ENCODE assay signal across 12 cellular contexts in genomic region chr10:132848306-132848705, GRCh38.
A peak's percentile ranks its signal among the peaks of the same experiment; 100 is the strongest.
DNase-seq lines count a peak whose midpoint lies in the region; ATAC-seq and TF ChIP-seq lines count a peak whose summit lies in the region.
"Had no signal": no experiment of that assay in that cellular context is flagged by ENCODE, and none has a peak within 500 bp of the region (broad histone marks: within the 10 kb centered on the region; RNA-seq: fewer than 3 reads in every experiment).

No MANE protein-coding gene starts in this region.

- no peaks in the 10 kb centered on the region for H3K9me3 ChIP-seq in Caco-2
- H3K9me3 ChIP-seq in Loucy (ENCODE audit: insufficient read depth, low read depth, low read length), result peaks cover 3% of the 10 kb centered on the region; the same call in 1 of the 2 replicates
- no peaks in the 10 kb centered on the region for H3K9me3 ChIP-seq in endodermal cell (ENCODE audit: control insufficient read depth, low read length)
- H3K9me3 ChIP-seq: HAP-1 had no signal

- POLR2A ChIA-PET in Caco-2 (lab: Charles Lee), result no interaction called here

- no peaks in the 10 kb centered on the region for H3K79me2 ChIP-seq in Loucy (ENCODE audit: insufficient read depth, low read length)

- H3K4me1 ChIP-seq in Caco-2, result peaks cover 12% of the 10 kb centered on the region; the same call in 1 of the 2 replicates
- peaks cover 5% of the 10 kb centered on the region for H3K4me1 ChIP-seq in Loucy (ENCODE audit: insufficient read depth, low read length, poor library complexity, severe bottlenecking)
- no peaks in the 10 kb centered on the region for H3K4me1 ChIP-seq in endodermal cell (ENCODE audit: control insufficient read depth, insufficient read depth, low read length)
- H3K4me1 ChIP-seq: HAP-1 had no signal

- no peak overlapping the region for H3K27ac ChIP-seq in endodermal cell (ENCODE audit: low read depth, low read length)
- H3K27ac ChIP-seq: tibial artery had no signal

- H3K4me2 ChIP-seq in Loucy (ENCODE audit: low read depth, low read length, poor library complexity, severe bottlenecking), result peak overlapping the region; percentile 63

- TF ChIP-seq CTCF in Caco-2 (IDR thresholded peaks at IDR 0.05; ENCODE audit: insufficient read depth in 1 of 2, low read depth in 1 of 2, low read length in 1 of 2, severe bottlenecking in 1 of 2, unreplicated experiment in 1 of 2) (no peak), Loucy (conservative IDR thresholded peaks at IDR 0.05; ENCODE audit: low read length) (no peak), endodermal cell (conservative IDR thresholded peaks at IDR 0.05) (no peak), progenitor cell of endocrine pancreas (IDR thresholded peaks at IDR 0.05; ENCODE audit: unreplicated experiment) (no peak)

- H3K4me1 Mint-ChIP-seq in Caco-2 (ENCODE audit: low read depth, unreplicated experiment) (no peaks in the 10 kb centered on the region), endodermal cell (no peaks in the 10 kb centered on the region), progenitor cell of endocrine pancreas (ENCODE audit: low read depth) (peaks cover 11% of the 10 kb centered on the region)

- 75 to 81% methylated on average over 7 to 11 of the region's 13 CpGs for WGBS in endodermal cell (ENCODE audit: insufficient coverage in 1 of 2, insufficient read length in 1 of 2), 2 experiments

- H3K9me2 ChIP-seq in Loucy (replicated peaks; ENCODE audit: low read depth, low read length), result no peaks in the 10 kb centered on the region

- H3K27me3 ChIP-seq in Caco-2 (replicated peaks; ENCODE audit: control insufficient read depth, insufficient read depth, low read length) (no peaks in the 10 kb centered on the region), Loucy (ENCODE audit: insufficient read depth, low read length, poor library complexity, severe bottlenecking) (no peaks in the 10 kb centered on the region), endodermal cell (ENCODE audit: control insufficient read depth, insufficient read depth, low read length, poor library complexity, severe bottlenecking) (no peaks in the 10 kb centered on the region)

- no peaks in the 10 kb centered on the region for H3F3A ChIP-seq in Loucy (ENCODE audit: low read depth)

- DNase-seq in Caco-2 (peak in 1 of 2 experiments; percentile 32), endodermal cell (peak; percentile 56), progenitor cell of endocrine pancreas (ENCODE audit: low spot score, unreplicated experiment) (no peak), Ammon's horn (ENCODE audit: low spot score) (no peak), NCI-H2171 treated with DMSO at 0.1 percent for 48 hours (lab: John Stamatoyannopoulos, UW) (no peak)
- DNase-seq: GDM1; NCI-H524; stimulated activated CD4-positive, alpha-beta T cell treated with anti-CD3 and anti-CD28 coated beads, Interleukin-4, amount 100 ng/mL, for 4 hours had no signal

- intact Hi-C loops in Caco-2 (cut with micrococcal nuclease; ENCODE audit: unreplicated experiment), result no loop called here

- H3K9me3 Mint-ChIP-seq in Caco-2 (ENCODE audit: unreplicated experiment) (no peaks in the 10 kb centered on the region), endodermal cell (peaks cover 14% of the 10 kb centered on the region), progenitor cell of endocrine pancreas (ENCODE audit: low read depth) (peaks cover 12% of the 10 kb centered on the region)

- peaks cover 5% of the 10 kb centered on the region for H3K27me3 Mint-ChIP-seq in Caco-2 (ENCODE audit: insufficient read depth, unreplicated experiment)
- H3K27me3 Mint-ChIP-seq in endodermal cell (ENCODE audit: insufficient read depth), result no peaks in the 10 kb centered on the region
- H3K27me3 Mint-ChIP-seq in progenitor cell of endocrine pancreas, result no peaks in the 10 kb centered on the region

- CTCF ChIA-PET in Caco-2 (lab: Charles Lee), result interaction anchor here (0.7 kb wide), 2 partner anchors 9 to 1062 kb away, joined by 3 to 5 read pairs; no protein-coding TSS in a partner anchor

- H3K36me3 Mint-ChIP-seq in Caco-2 (ENCODE audit: insufficient read depth, unreplicated experiment) (no peaks in the 10 kb centered on the region), endodermal cell (ENCODE audit: low read depth) (no peaks in the 10 kb centered on the region), progenitor cell of endocrine pancreas (ENCODE audit: insufficient read depth) (peaks cover 9% of the 10 kb centered on the region)

- H3K9ac ChIP-seq in Loucy (ENCODE audit: low read depth, low read length, poor library complexity, severe bottlenecking), result peak overlapping the region; percentile 38
- H3K9ac ChIP-seq in endodermal cell (ENCODE audit: extremely low read depth, low read length, poor library complexity, severe bottlenecking), result no peak overlapping the region

- H3K4me3 ChIP-seq in Caco-2 (ENCODE audit: low read depth, low read length) (no peak overlapping the region), Loucy (ENCODE audit: low read length, poor library complexity, severe bottlenecking) (peak overlapping the region; percentile 43), endodermal cell (ENCODE audit: low read length) (no peak overlapping the region)
- H3K4me3 ChIP-seq: HAP-1, tibial artery had no signal

- peak overlapping the region; percentile 91 for H2AFZ ChIP-seq in Loucy (ENCODE audit: low read length)

- peak overlapping the region; percentile 65 for H3K4me3 Mint-ChIP-seq in Caco-2 (ENCODE audit: unreplicated experiment)
- no peak overlapping the region for H3K4me3 Mint-ChIP-seq in endodermal cell
- peak overlapping the region; percentile 37 for H3K4me3 Mint-ChIP-seq in progenitor cell of endocrine pancreas (ENCODE audit: low read depth)

- H3K27ac Mint-ChIP-seq in Caco-2 (ENCODE audit: unreplicated experiment) (no peak overlapping the region), endodermal cell (no peak overlapping the region), progenitor cell of endocrine pancreas (peak overlapping the region; percentile 88)

- no TSS peak for BruUV-seq in Caco-2 (replicated peaks; lab: Mats Ljungman, UMichigan)

- no peaks in the 10 kb centered on the region for H4K20me1 ChIP-seq in Loucy (ENCODE audit: insufficient read depth, low read length, poor library complexity, severe bottlenecking)

- no peak for ATAC-seq in HG02970 (IDR thresholded peaks at IDR 0.05; ENCODE audit: low FRiP score, unreplicated experiment)

- H3K36me3 ChIP-seq in Caco-2 (ENCODE audit: control insufficient read depth, insufficient read depth, low read length), result no peaks in the 10 kb centered on the region
- no peaks in the 10 kb centered on the region for H3K36me3 ChIP-seq in Loucy (ENCODE audit: insufficient read depth, low read length)
- no peaks in the 10 kb centered on the region for H3K36me3 ChIP-seq in endodermal cell (ENCODE audit: control insufficient read depth, insufficient read depth, low read length)
- H3K36me3 ChIP-seq: HAP-1, tibial artery had no signal
